In the genomic region with DNA sequence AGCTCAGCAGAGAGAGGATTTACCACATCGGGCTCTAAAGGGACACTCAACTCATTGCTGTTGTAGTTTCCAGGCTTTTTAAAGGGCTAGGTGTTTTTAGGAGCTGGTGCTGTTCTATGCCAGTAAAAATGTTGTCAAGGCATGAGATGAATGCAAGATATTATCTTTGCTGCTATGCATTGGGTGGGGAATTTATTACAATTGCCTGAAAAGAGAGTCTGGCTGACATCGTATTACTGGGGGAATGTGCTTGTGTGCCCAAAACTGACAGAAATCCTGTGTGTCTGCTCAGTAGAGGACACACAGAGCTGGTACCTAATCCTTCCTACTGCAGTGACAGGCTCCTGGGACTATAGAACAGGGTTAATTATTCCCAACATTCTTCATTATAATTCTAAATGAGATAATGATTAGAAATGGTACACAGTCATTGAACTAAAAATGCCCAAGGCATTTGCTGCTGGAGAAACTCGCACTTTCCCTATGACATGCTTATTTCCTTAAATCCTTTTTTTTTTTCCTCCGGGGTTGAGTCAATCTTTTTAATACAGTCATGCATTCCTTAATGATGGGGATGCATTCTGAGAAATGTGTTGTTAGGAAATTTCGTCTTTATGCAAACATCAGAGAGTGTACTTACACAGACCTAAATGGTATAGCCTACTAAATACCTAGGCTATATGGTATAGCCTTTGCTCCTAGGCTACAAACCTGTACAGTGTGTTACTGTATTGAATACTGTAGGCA, we compare ENCODE assay signal across 19 cellular contexts. TPM values are rescaled to one million over a fixed set of nuclear protein-coding genes. Genes with fewer than 3 reads are reported as not detected.
DNase-seq lines count a peak whose midpoint lies in the region; ATAC-seq and TF ChIP-seq lines count a peak whose summit lies in the region.
"Had no signal": no experiment of that assay in that cellular context is flagged by ENCODE, and none has a peak within 500 bp of the region (broad histone marks: within the 10 kb centered on the region; RNA-seq: fewer than 3 reads in every experiment).

No MANE protein-coding gene starts in this region.

- 72 to 86% methylated on average over 4 to 5 of the region's 5 CpGs for WGBS in endodermal cell (ENCODE audit: insufficient coverage in 1 of 2, insufficient read length in 1 of 2), 2 experiments
- 72 to 76% methylated on average over 5 of the region's 5 CpGs for WGBS in upper lobe of left lung, 2 donors

- H3K4me1 Mint-ChIP-seq in endodermal cell = peaks cover 13% of the 10 kb centered on the region
- H3K4me1 Mint-ChIP-seq in neural progenitor cell = peaks cover 14% of the 10 kb centered on the region
- H3K4me1 Mint-ChIP-seq: IgD-negative memory B cell had no signal

- DNase-seq in EH (ENCODE audit: low read depth) (peak; percentile 89), RPMI7951 (ENCODE audit: low read depth) (peak; percentile 48), endodermal cell (no peak), neural progenitor cell (ENCODE audit: low spot score) (no peak), upper lobe of left lung (no peak), NCI-H2107 treated with DMSO at 0.1 percent for 48 hours (lab: John Stamatoyannopoulos, UW; ENCODE audit: unreplicated experiment) (no peak), GM10266 (ENCODE audit: extremely low spot score) (no peak)
- DNase-seq: activated CD4-positive, CD25-positive, alpha-beta regulatory T cell treated with anti-CD3 and anti-CD28 coated beads, Interleukin-2, amount 50 U/mL, for 72 hours; BE2C; cortex of kidney; DMS79 treated with DMSO at 0.1 percent for 48 hours; midbrain; NCI-H1105 treated with DMSO at 0.1 percent for 48 hours; NCI-H510A; pancreas; T-helper 1 cell had no signal

- peak overlapping the region; percentile 62 for H3K4me2 ChIP-seq in neural progenitor cell

- H3K79me2 ChIP-seq in neural progenitor cell (ENCODE audit: low read depth) = no peaks in the 10 kb centered on the region

- no peaks in the 10 kb centered on the region for H4K20me1 ChIP-seq in neural progenitor cell (ENCODE audit: low read depth)

- no peak overlapping the region for H3K9ac ChIP-seq in endodermal cell (ENCODE audit: extremely low read depth, low read length, poor library complexity, severe bottlenecking)
- no peak overlapping the region for H3K9ac ChIP-seq in neural progenitor cell

- H3F3A ChIP-seq in neural progenitor cell (ENCODE audit: low read depth) = peaks cover 17% of the 10 kb centered on the region

- no peak overlapping the region for H3K4me3 Mint-ChIP-seq in endodermal cell
- H3K4me3 Mint-ChIP-seq in neural progenitor cell = no peak overlapping the region
- H3K4me3 Mint-ChIP-seq: activated naive CD8-positive, alpha-beta T cell; IgD-negative memory B cell had no signal

- peaks cover 3% of the 10 kb centered on the region for H3K27me3 Mint-ChIP-seq in endodermal cell (ENCODE audit: insufficient read depth)
- H3K27me3 Mint-ChIP-seq in neural progenitor cell (ENCODE audit: insufficient read depth, low read depth) = no peaks in the 10 kb centered on the region

- TF ChIP-seq CTCF in endodermal cell (conservative IDR thresholded peaks at IDR 0.05) (no peak), neural progenitor cell (IDR thresholded peaks at IDR 0.05) (no peak), upper lobe of left lung (IDR thresholded peaks at IDR 0.05) (no peak), GM10266 (IDR thresholded peaks at IDR 0.05; ENCODE audit: control insufficient read depth, insufficient read depth, low read depth, missing control alignments) (no peak)

- H3K36me3 Mint-ChIP-seq in endodermal cell (ENCODE audit: low read depth) (no peaks in the 10 kb centered on the region), neural progenitor cell (no peaks in the 10 kb centered on the region)
- H3K36me3 Mint-ChIP-seq: activated naive CD8-positive, alpha-beta T cell; IgD-negative memory B cell had no signal

- H3K36me3 ChIP-seq in endodermal cell (ENCODE audit: control insufficient read depth, insufficient read depth, low read length) (no peaks in the 10 kb centered on the region), neural progenitor cell (no peaks in the 10 kb centered on the region), upper lobe of left lung (no peaks in the 10 kb centered on the region)
- H3K36me3 ChIP-seq: BE2C, pancreas had no signal

- no peak overlapping the region for H3K4me3 ChIP-seq in endodermal cell (ENCODE audit: low read length)
- H3K4me3 ChIP-seq in neural progenitor cell = no peak overlapping the region
- no peak overlapping the region for H3K4me3 ChIP-seq in upper lobe of left lung
- H3K4me3 ChIP-seq: pancreas had no signal

- TF ChIP-seq EP300 in upper lobe of left lung (IDR thresholded peaks at IDR 0.05) = no peak

- H3K9me3 Mint-ChIP-seq in endodermal cell (no peaks in the 10 kb centered on the region), neural progenitor cell (no peaks in the 10 kb centered on the region)

- ATAC-seq in GM21717 (IDR thresholded peaks at IDR 0.05; ENCODE audit: unreplicated experiment) = no peak
- no peak for ATAC-seq in upper lobe of left lung (ENCODE audit: low FRiP score in 2 of 2)

- H3K4me1 ChIP-seq in endodermal cell (ENCODE audit: control insufficient read depth, insufficient read depth, low read length) = no peaks in the 10 kb centered on the region
- H3K4me1 ChIP-seq in neural progenitor cell = peaks cover 19% of the 10 kb centered on the region
- no peaks in the 10 kb centered on the region for H3K4me1 ChIP-seq in upper lobe of left lung
- H3K4me1 ChIP-seq: BE2C, pancreas had no signal

- no peaks in the 10 kb centered on the region for H3K9me3 ChIP-seq in endodermal cell (ENCODE audit: control insufficient read depth, low read length)
- no peaks in the 10 kb centered on the region for H3K9me3 ChIP-seq in neural progenitor cell (ENCODE audit: low read depth)
- no peaks in the 10 kb centered on the region for H3K9me3 ChIP-seq in upper lobe of left lung
- H3K9me3 ChIP-seq: BE2C, pancreas had no signal

- no peak overlapping the region for H3K27ac Mint-ChIP-seq in endodermal cell
- peak overlapping the region; percentile 8 for H3K27ac Mint-ChIP-seq in neural progenitor cell
- H3K27ac Mint-ChIP-seq: activated naive CD8-positive, alpha-beta T cell; IgD-negative memory B cell had no signal

- no peak overlapping the region for H2AFZ ChIP-seq in neural progenitor cell (replicated peaks)

- no peak for TF ChIP-seq POLR2A in upper lobe of left lung (IDR thresholded peaks at IDR 0.05)

- H3K27me3 ChIP-seq in endodermal cell (ENCODE audit: control insufficient read depth, insufficient read depth, low read length, poor library complexity, severe bottlenecking) = no peaks in the 10 kb centered on the region
- H3K27me3 ChIP-seq in neural progenitor cell = no peaks in the 10 kb centered on the region
- H3K27me3 ChIP-seq in upper lobe of left lung = no peaks in the 10 kb centered on the region
- H3K27me3 ChIP-seq: pancreas had no signal

- H3K27ac ChIP-seq in endodermal cell (ENCODE audit: low read depth, low read length) (peak overlapping the region; percentile 85), neural progenitor cell (no peak overlapping the region), upper lobe of left lung (no peak overlapping the region)
- H3K27ac ChIP-seq: pancreas had no signal

RNA-seq across cellular contexts. Expression of gene DACT1, which starts 30.0 kb away (rescaled TPM):
- 22.2 and 23.1 TPM in 2 replicates for total RNA-seq in RPMI7951 (2014; rRNA removed; shearing (Covaris generic))
- 1 to 10 TPM in 1 of 2 donors, under 1 TPM in 1; 0.42 to 4.2 TPM for total RNA-seq in endodermal cell
- 44.5 TPM for polyA plus RNA-seq in endodermal cell (2013, experiment 1 of 2)
- polyA plus RNA-seq in endodermal cell (2013, experiment 2 of 2) = 43.8 TPM
- total RNA-seq in neural progenitor cell (ENCODE audit: low replicate concordance) = 3.3 and 3.4 TPM in 2 replicates
- 1 to 10 TPM; 1.0 to 8.1 (median 4.5) TPM for total RNA-seq in upper lobe of left lung

Comparison
In these comparisons a context has a peak if more than half of its experiments do, and no peak if none do; other contexts are left out.
1. DNase-seq: peak in EH (single experiment) and RPMI7951 (single experiment); none in endodermal cell (single experiment), neural progenitor cell (single experiment), upper lobe of left lung (0 of 2), NCI-H2107 treated with DMSO at 0.1 percent for 48 hours (single experiment) and GM10266 (single experiment).